8 cellular contexts compared by ENCODE assay signal in the genomic region with DNA sequence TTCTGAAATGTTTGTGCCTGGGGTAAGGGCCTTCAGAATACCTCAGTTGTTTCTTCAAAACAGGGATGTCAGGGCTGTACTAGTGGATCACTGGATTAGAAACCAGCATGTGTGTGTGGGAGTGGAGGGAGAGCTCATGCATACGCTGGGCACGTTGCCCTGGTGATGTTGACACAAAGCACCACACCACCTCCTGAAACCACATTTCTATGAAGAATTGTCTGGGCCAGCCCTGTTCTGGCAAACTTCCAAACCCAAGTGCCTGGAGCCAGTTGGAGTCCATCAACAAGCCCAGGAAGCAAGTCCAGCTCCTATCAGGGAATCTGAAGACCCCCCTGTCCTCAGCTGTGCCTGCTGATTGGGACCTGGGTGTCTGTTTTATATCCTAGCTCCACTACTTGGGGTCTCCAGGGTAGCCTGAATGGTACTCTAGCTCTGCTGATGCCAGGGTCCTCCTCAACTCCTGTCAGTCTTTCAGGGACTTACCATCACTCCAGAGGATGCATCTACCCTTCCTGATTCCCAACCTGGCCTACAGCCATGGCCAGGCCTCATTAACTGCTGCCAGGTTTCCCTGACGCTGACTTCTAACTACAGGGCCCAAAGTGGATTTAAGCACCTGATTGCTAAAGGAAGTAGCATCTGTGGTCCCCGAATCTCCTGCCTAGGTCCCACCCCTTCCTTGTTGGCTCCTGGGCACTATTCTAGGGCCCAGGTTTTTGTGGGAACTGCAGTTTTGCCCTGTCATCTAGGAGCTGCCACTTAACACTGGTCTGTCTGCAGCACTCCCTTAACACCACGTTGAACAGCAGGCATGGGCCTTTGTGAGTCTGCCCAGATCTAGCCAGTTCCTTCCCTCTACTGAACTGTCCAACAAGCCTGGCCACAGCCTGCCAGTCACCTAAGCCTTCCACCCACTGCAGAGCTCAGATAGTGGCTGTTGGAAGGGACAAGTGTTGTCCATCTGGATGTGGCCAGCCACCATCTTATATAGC. TPM values are rescaled to one million over a fixed set of nuclear protein-coding genes. Genes with fewer than 3 reads are reported as not detected.
DNase-seq lines count a peak whose midpoint lies in the region; ATAC-seq and TF ChIP-seq lines count a peak whose summit lies in the region.

No MANE protein-coding gene starts in this region.

- ATAC-seq in GM21529 (IDR thresholded peaks at IDR 0.05; ENCODE audit: unreplicated experiment): peak; percentile 49
- peak; percentile 92 for ATAC-seq in Right ventricle myocardium superior (ENCODE audit: poor library complexity)

- no peak for TF ChIP-seq CTCF in AG09319 (IDR thresholded peaks at IDR 0.05; ENCODE audit: low read depth, low read length)
- TF ChIP-seq CTCF in sigmoid colon (IDR thresholded peaks at IDR 0.05): no peak

- TF ChIP-seq EP300 in sigmoid colon (IDR thresholded peaks at IDR 0.05): no peak

- intact Hi-C loops in Right ventricle myocardium superior (cut with DNase I) (no loop called here), sigmoid colon (cut with DNase I) (loop anchor here (5.0 kb wide), 1 partner anchor 60 kb away; no protein-coding TSS in a partner anchor)

- H3K36me3 ChIP-seq in sigmoid colon: no peaks in the 10 kb centered on the region

- peak overlapping the region in 1 of 4 donors; percentile 1 for H3K27ac ChIP-seq in sigmoid colon

- peaks cover 0 to 19% (median 9%) of the 10 kb centered on the region in 4 donors for H3K4me1 ChIP-seq in sigmoid colon

- H3K27me3 ChIP-seq in sigmoid colon: no peaks in the 10 kb centered on the region

- WGBS in sigmoid colon, 2 donors: 22 to 32% methylated on average over 5 of the region's 5 CpGs

- TF ChIP-seq POLR2A in sigmoid colon (IDR thresholded peaks at IDR 0.05) (no peak), erythroblast (IDR thresholded peaks at IDR 0.05; ENCODE audit: low read length) (no peak)

- no peak overlapping the region for H3K4me3 ChIP-seq in sigmoid colon

- peak; percentile 95 for DNase-seq in AG09319 (ENCODE audit: extremely low read depth, low read depth)
- DNase-seq in NCI-H187 (lab: John Stamatoyannopoulos, UW): peak; percentile 30 to 35
- DNase-seq in activated CD4-positive, alpha-beta T cell treated with anti-CD3 and anti-CD28 coated beads, Interleukin-2, amount 50 U/mL, for 1 hour: peak; percentile 25
- peak; percentile 79 for DNase-seq in Right ventricle myocardium superior
- DNase-seq in sigmoid colon: peak; percentile 88
- DNase-seq in UCSD-AML1 (lab: John Stamatoyannopoulos, UW; ENCODE audit: unreplicated experiment): no peak
- no peak for DNase-seq in erythroblast (lab: John Stamatoyannopoulos, UW)

- H3K9me3 ChIP-seq in sigmoid colon: no peaks in the 10 kb centered on the region

RNA-seq across cellular contexts. Expression of a gene that starts 45.5 kb away (rescaled TPM):
- 16.9 TPM for total RNA-seq in Right ventricle myocardium superior
- not detected for total RNA-seq in sigmoid colon
- polyA plus RNA-seq in sigmoid colon: 1 to 10 TPM in 1 of 3 donors, under 1 TPM in 2; 0.23 to 1.4 (median 0.60) TPM

Comparison
In these comparisons a context has a peak if more than half of its experiments do, and no peak if none do; other contexts are left out.
1. DNase-seq: peak in AG09319 (single experiment), NCI-H187 (2 of 2), activated CD4-positive, alpha-beta T cell treated with anti-CD3 and anti-CD28 coated beads, Interleukin-2, amount 50 U/mL, for 1 hour (single experiment), Right ventricle myocardium superior (single experiment) and sigmoid colon (single experiment); none in UCSD-AML1 (single experiment) and erythroblast (0 of 2).
2. RNA of a gene that starts 45.5 kb away (total RNA-seq): 16.9 TPM in Right ventricle myocardium superior (single experiment); not detected in sigmoid colon; every median in the first group is over 10 times any median in the second.